Comparison of ENCODE assay signal across 8 cellular contexts in genomic region chr20:17504898-17505663, GRCh38. TPM values are rescaled to one million over a fixed set of nuclear protein-coding genes. Genes with fewer than 3 reads are reported as not detected.
DNase-seq lines count a peak whose midpoint lies in the region; ATAC-seq and TF ChIP-seq lines count a peak whose summit lies in the region.

No MANE protein-coding gene starts in this region.

- WGBS in adrenal gland, 4 donors, result 0 to 1% (median 0%) methylated on average over 20 to 30 of the region's 30 CpGs

- H2AFZ ChIP-seq in GM23338 (peak overlapping the region; percentile 91), Karpas-422 (ENCODE audit: low read length) (peak overlapping the region; percentile 89)

- intact Hi-C loops in adrenal gland (cut with DNase I), result loop anchor here (10.0 kb wide), 3 partner anchors 400 to 770 kb away; no protein-coding TSS in a partner anchor
- intact Hi-C loops in left ventricle myocardium superior (cut with micrococcal nuclease), result loop anchor here (5.0 to 10.0 kb wide), 2 partner anchors 392 to 490 kb away; no protein-coding TSS in a partner anchor

- 0 out of 2 replicates have a peak, but pooled peaks cover 4% of the 10 kb centered on the region for H3K27me3 ChIP-seq in GM23338 (ENCODE audit: insufficient read depth)
- no peaks in the 10 kb centered on the region for H3K27me3 ChIP-seq in Karpas-422 (ENCODE audit: low read length)
- peaks cover 11% of the 10 kb centered on the region; the same call in 1 of the 2 replicates for H3K27me3 ChIP-seq in SJCRH30
- no peaks in the 10 kb centered on the region for H3K27me3 ChIP-seq in adrenal gland

- no peak overlapping the region for H3K27ac ChIP-seq in GM23338 (ENCODE audit: low read depth)
- no peak overlapping the region for H3K27ac ChIP-seq in Karpas-422 (ENCODE audit: low read length)
- no peak overlapping the region for H3K27ac ChIP-seq in SJCRH30
- peak overlapping the region in 1 of 5 donors; percentile 44 for H3K27ac ChIP-seq in adrenal gland

- H3K36me3 ChIP-seq in GM23338 (ENCODE audit: insufficient read depth) (no peaks in the 10 kb centered on the region), Karpas-422 (ENCODE audit: insufficient read depth, low read length) (no peaks in the 10 kb centered on the region), SJCRH30 (no peaks in the 10 kb centered on the region), adrenal gland (replicated peaks in 1 of 2) (no peaks in the 10 kb centered on the region)

- peak overlapping the region; percentile 74 for H3K4me3 Mint-ChIP-seq in GM23338

- H3K4me1 ChIP-seq in GM23338 (ENCODE audit: insufficient read depth) (no peaks in the 10 kb centered on the region), Karpas-422 (ENCODE audit: low read length) (peaks cover 8% of the 10 kb centered on the region), SJCRH30 (no peaks in the 10 kb centered on the region), adrenal gland (replicated peaks in 1 of 2) (peaks cover 0 to 8% of the 10 kb centered on the region in 2 donors)

- no peaks in the 10 kb centered on the region for H3K79me2 ChIP-seq in GM23338 (replicated peaks; ENCODE audit: insufficient read depth)
- no peaks in the 10 kb centered on the region for H3K79me2 ChIP-seq in Karpas-422 (ENCODE audit: low read length)

- peaks cover 19% of the 10 kb centered on the region for H3K4me1 Mint-ChIP-seq in GM23338

- peak overlapping the region; percentile 79 for H3K4me2 ChIP-seq in GM23338
- peak overlapping the region; percentile 85 for H3K4me2 ChIP-seq in Karpas-422 (ENCODE audit: low read depth, low read length, poor library complexity, severe bottlenecking)

- TF ChIP-seq CTCF in GM23338 (conservative IDR thresholded peaks at IDR 0.05; ENCODE audit: low read depth in 2 of 2) (peak; percentile 63 to 80), adrenal gland (IDR thresholded peaks at IDR 0.05) (peak; percentile 56 to 82 (median 70))

- ATAC-seq in GM23338 (peak; percentile 91), left ventricle myocardium superior (peak; percentile 90)

- no peaks in the 10 kb centered on the region for H4K20me1 ChIP-seq in GM23338 (replicated peaks; ENCODE audit: insufficient read depth)
- no peaks in the 10 kb centered on the region for H4K20me1 ChIP-seq in Karpas-422 (ENCODE audit: insufficient read depth, low read depth, low read length)

- no peaks in the 10 kb centered on the region for H3K9me3 Mint-ChIP-seq in GM23338

- no peak for TF ChIP-seq POLR2A in adrenal gland (IDR thresholded peaks at IDR 0.05)

- no peaks in the 10 kb centered on the region for H3F3A ChIP-seq in GM23338 (replicated peaks; ENCODE audit: low read depth)

- H3K9me2 ChIP-seq in GM23338 (ENCODE audit: insufficient read depth), result no peaks in the 10 kb centered on the region
- no peaks in the 10 kb centered on the region for H3K9me2 ChIP-seq in Karpas-422 (replicated peaks; ENCODE audit: insufficient read depth, low read length)

- H3K4me3 ChIP-seq in GM23338 (peak overlapping the region; percentile 56), Karpas-422 (ENCODE audit: low read length) (peak overlapping the region; percentile 64), SJCRH30 (peak overlapping the region; percentile 5; the same call in 1 of the 2 replicates), adrenal gland (peak overlapping the region in 3 of 4 donors; percentile 9 to 76 (median 21))

- peak; percentile 47 for DNase-seq in GF-D8 (lab: John Stamatoyannopoulos, UW)
- peak; percentile 89 for DNase-seq in GM23338 (ENCODE audit: low spot score)
- DNase-seq in Karpas-422, result peak; percentile 83
- peak in 1 of 2 experiments; percentile 67 for DNase-seq in SJCRH30
- DNase-seq in adrenal gland, result peak; percentile 37 to 59 (median 47)
- peak; percentile 78 for DNase-seq in left ventricle myocardium superior
- peak; percentile 31 for DNase-seq in putamen (ENCODE audit: low spot score)
- DNase-seq in occipital lobe (lab: John Stamatoyannopoulos, UW), result no peak

- no peaks in the 10 kb centered on the region for H3K36me3 Mint-ChIP-seq in GM23338 (ENCODE audit: low read depth)

- no peak overlapping the region for H3K27ac Mint-ChIP-seq in GM23338

- H3K9ac ChIP-seq in Karpas-422 (ENCODE audit: low read length), result peak overlapping the region; percentile 51

- H3K9me3 ChIP-seq in Karpas-422 (ENCODE audit: low read length) (no peaks in the 10 kb centered on the region), SJCRH30 (replicated peaks) (no peaks in the 10 kb centered on the region), adrenal gland (replicated peaks in 1 of 3) (no peaks in the 10 kb centered on the region)

- peaks cover 13% of the 10 kb centered on the region for H3K27me3 Mint-ChIP-seq in GM23338 (ENCODE audit: insufficient read depth, low read depth, poor library complexity)

TF ChIP-seq in GM23338, 12 proteins besides CTCF, POLR2A, EP300 and RAD21:
- TF ChIP-seq ETS1 (IDR thresholded peaks at IDR 0.05), result no peak
- TF ChIP-seq POLR2AphosphoS5 (IDR thresholded peaks at IDR 0.05; ENCODE audit: low read depth), result no peak
- no peak for TF ChIP-seq JUNB (IDR thresholded peaks at IDR 0.05; ENCODE audit: unreplicated experiment)
- no peak for TF ChIP-seq ZNF114 (CRISPR knock-in tag; IDR thresholded peaks at IDR 0.05)
TF ChIP-seq in GM23338: peak in this region for 0.

RNA-seq across cellular contexts. Expression of gene BFSP1, which starts 26.1 kb away (rescaled TPM):
- 4.9 and 5.0 TPM in 2 replicates for total RNA-seq in GM23338 (2014; rRNA removed; shearing (Covaris generic))
- polyA plus RNA-seq in GM23338 (2016; fragmentation: Nextera tagmentation; extraction: Ambion mirVana), result 2.7 and 3.1 TPM in 2 replicates
- total RNA-seq in Karpas-422 (2014; rRNA removed; shearing (Covaris generic); ENCODE audit: low replicate concordance), result not detected in 2 replicates
- total RNA-seq in SJCRH30 (2014; rRNA removed; shearing (Covaris generic)), result not detected in 2 replicates
- 10 to 100 TPM in 1 of 8 donors, 1 to 10 TPM in 5, under 1 TPM in 2; 0.39 to 18.5 (median 2.7) TPM for total RNA-seq in adrenal gland
- 1 to 10 TPM; 1.7 to 3.3 (median 1.9) TPM for polyA plus RNA-seq in adrenal gland
- total RNA-seq in left ventricle myocardium superior, result 0.55 TPM
- 0.31 TPM for total RNA-seq in occipital lobe

Comparison
In these comparisons a context has a peak if more than half of its experiments do, and no peak if none do; other contexts are left out.
1. H3K4me3 ChIP-seq: peak in every context shown above with its lines; median percentile 64 in Karpas-422; 56 in GM23338; 21 in adrenal gland; 5 in SJCRH30.